In the genomic region with DNA sequence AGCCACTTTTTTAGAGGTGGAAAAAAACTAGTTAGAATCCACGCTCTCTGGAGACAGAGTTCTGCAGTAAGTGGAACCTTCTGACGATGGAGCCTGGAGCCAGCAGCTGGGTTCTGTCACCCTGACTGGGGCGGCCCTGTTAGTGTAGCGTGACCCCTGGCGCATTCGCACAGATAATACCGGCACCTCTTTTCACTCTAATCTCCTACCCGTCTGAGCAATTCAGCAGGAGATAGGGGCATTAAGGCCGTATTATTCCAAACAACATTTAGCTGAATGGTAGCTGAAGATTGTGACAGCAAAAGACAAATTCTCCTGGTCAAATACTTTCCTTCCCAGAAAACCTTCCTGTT, we compare ENCODE assay signal across 14 cellular contexts.
A peak's percentile ranks its signal among the peaks of the same experiment; 100 is the strongest.
DNase-seq lines count a peak whose midpoint lies in the region; ATAC-seq and TF ChIP-seq lines count a peak whose summit lies in the region.
"Had no signal": no experiment of that assay in that cellular context is flagged by ENCODE, and none has a peak within 500 bp of the region (broad histone marks: within the 10 kb centered on the region; RNA-seq: fewer than 3 reads in every experiment).

No MANE protein-coding gene starts in this region.

- H3K79me2 ChIP-seq in MM.1S (ENCODE audit: low read length) = no peaks in the 10 kb centered on the region

- TF ChIP-seq POLR2A in tibial nerve (IDR thresholded peaks at IDR 0.05) = no peak
- TF ChIP-seq POLR2A in Peyer's patch (IDR thresholded peaks at IDR 0.05) = no peak

- peaks cover 31% of the 10 kb centered on the region for H3K4me1 ChIP-seq in A673 (ENCODE audit: insufficient read depth, low read length, poor library complexity, severe bottlenecking)
- H3K4me1 ChIP-seq in MM.1S (ENCODE audit: low read length) = no peaks in the 10 kb centered on the region
- H3K4me1 ChIP-seq in tibial nerve = peaks cover 0 to 5% (median 0%) of the 10 kb centered on the region in 4 donors
- H3K4me1 ChIP-seq in Peyer's patch = no peaks in the 10 kb centered on the region
- H3K4me1 ChIP-seq: tibial artery had no signal

- H3K4me3 ChIP-seq in A673 (ENCODE audit: low read depth, low read length, poor library complexity, severe bottlenecking) = no peak overlapping the region
- H3K4me3 ChIP-seq in MM.1S (ENCODE audit: low read length) = no peak overlapping the region
- no peak overlapping the region for H3K4me3 ChIP-seq in tibial nerve
- no peak overlapping the region for H3K4me3 ChIP-seq in Peyer's patch
- H3K4me3 ChIP-seq: GM12878, tibial artery had no signal

- ATAC-seq in WTC11 = peak; percentile 68
- ATAC-seq in left cardiac atrium = peak; percentile 97 to 99
- no peak for ATAC-seq in HG02610 (IDR thresholded peaks at IDR 0.05; ENCODE audit: unreplicated experiment)
- ATAC-seq: esophagus mucosa had no signal

- peak; percentile 89 for DNase-seq in A673 (ENCODE audit: low spot score)
- DNase-seq in WTC11 (ENCODE audit: low spot score) = no peak
- DNase-seq in left cardiac atrium = peak; percentile 84
- DNase-seq in mucosa of gallbladder (ENCODE audit: low spot score) = peak; percentile 49
- no peak for DNase-seq in MM.1S
- no peak for DNase-seq in tibial nerve (ENCODE audit: low spot score in 2 of 2)
- no peak for DNase-seq in Peyer's patch
- DNase-seq: aorta; CD4-positive, alpha-beta memory T cell; tibial artery had no signal

- intact Hi-C loops in A673 (cut with micrococcal nuclease; ENCODE audit: unreplicated experiment) (loop anchor here (2.0 to 10.0 kb wide), 4 partner anchors 131 to 566 kb away; no protein-coding TSS in a partner anchor), left cardiac atrium (cut with DNase I) (loop anchor here (5.0 to 10.0 kb wide), 6 partner anchors 166 to 486 kb away; no protein-coding TSS in a partner anchor)

- BruUV-seq in A673 (replicated peaks; lab: Mats Ljungman, UMichigan) = no TSS peak

- no peaks in the 10 kb centered on the region for H4K20me1 ChIP-seq in MM.1S (ENCODE audit: insufficient read depth, low read length)

- no peaks in the 10 kb centered on the region for H3K36me3 Mint-ChIP-seq in WTC11
- H3K36me3 Mint-ChIP-seq: CD4-positive, alpha-beta memory T cell had no signal

- no peak overlapping the region for H2AFZ ChIP-seq in MM.1S (ENCODE audit: low read length)

- H3K27me3 ChIP-seq in A673 (replicated peaks; ENCODE audit: insufficient read depth, low read depth, low read length, poor library complexity) (no peaks in the 10 kb centered on the region), MM.1S (replicated peaks; ENCODE audit: insufficient read depth, low read length) (no peaks in the 10 kb centered on the region), tibial nerve (no peaks in the 10 kb centered on the region), Peyer's patch (no peaks in the 10 kb centered on the region)
- H3K27me3 ChIP-seq: tibial artery had no signal

- POLR2A ChIA-PET in A673 (lab: Charles Lee; ENCODE audit: low non-redundant PET) (interaction anchor here (0.6 kb wide), 1 partner anchor 164 kb away, joined by 3 read pairs; no protein-coding TSS in a partner anchor), WTC11 (lab: Charles Lee) (no interaction called here)

- no peaks in the 10 kb centered on the region; the same call in 1 of the 2 replicates for H3K27me3 Mint-ChIP-seq in WTC11 (ENCODE audit: low read depth)

- H3K9me3 Mint-ChIP-seq in WTC11 = no peaks in the 10 kb centered on the region
- H3K9me3 Mint-ChIP-seq: activated T-helper 2 cell treated with anti-CD3 and anti-CD28 coated beads, Interferon-gamma antibody, Interleukin-2, Interleukin-4, amounts not matched to agents 10 μg/mL and 5 μg/mL and 100 μg/mL, durations not matched to agents 14 hours and 24 hours and 36 hours had no signal

- H3K9me3 ChIP-seq in A673 (ENCODE audit: low read depth, low read length, poor library complexity, severe bottlenecking) (no peaks in the 10 kb centered on the region), MM.1S (replicated peaks; ENCODE audit: insufficient read depth, low read length) (no peaks in the 10 kb centered on the region), tibial nerve (no peaks in the 10 kb centered on the region), Peyer's patch (no peaks in the 10 kb centered on the region)
- H3K9me3 ChIP-seq: tibial artery had no signal

- H3K4me3 Mint-ChIP-seq in WTC11 = no peak overlapping the region

- TF ChIP-seq CTCF in A673 (conservative IDR thresholded peaks at IDR 0.05; ENCODE audit: low read depth, low read length) = peak; percentile 21; the same call in 1 of the 2 replicates
- no peak for TF ChIP-seq CTCF in WTC11 (IDR thresholded peaks at IDR 0.05)
- TF ChIP-seq CTCF in MM.1S (IDR thresholded peaks at IDR 0.05; ENCODE audit: low read length) = no peak
- TF ChIP-seq CTCF in tibial nerve (IDR thresholded peaks at IDR 0.05) = no peak
- TF ChIP-seq CTCF in Peyer's patch (IDR thresholded peaks at IDR 0.05) = no peak

- no peak overlapping the region for H3K4me2 ChIP-seq in MM.1S (ENCODE audit: low read depth, low read length)

- no peak overlapping the region for H3K27ac Mint-ChIP-seq in WTC11
- H3K27ac Mint-ChIP-seq: activated T-helper 2 cell treated with anti-CD3 and anti-CD28 coated beads, Interferon-gamma antibody, Interleukin-2, Interleukin-4, amounts not matched to agents 10 μg/mL and 5 μg/mL and 100 μg/mL, durations not matched to agents 14 hours and 24 hours and 36 hours; CD4-positive, alpha-beta memory T cell had no signal

- 59 to 73% methylated on average over 9 of the region's 9 CpGs for WGBS in tibial nerve, 2 donors

- no peaks in the 10 kb centered on the region for H3K4me1 Mint-ChIP-seq in WTC11
- H3K4me1 Mint-ChIP-seq: CD4-positive, alpha-beta memory T cell had no signal

- CTCF ChIA-PET in A673 (lab: Charles Lee) (interaction anchor here (0.9 to 1.1 kb wide), 3 partner anchors 156 to 485 kb away, joined by 3 read pairs; no protein-coding TSS in a partner anchor), WTC11 (lab: Charles Lee) (interaction anchor here (0.6 to 1.9 kb wide), 19 partner anchors 8 to 485 kb away, joined by 3 to 9 read pairs (median 4); no protein-coding TSS in a partner anchor)

- H3K36me3 ChIP-seq in A673 (ENCODE audit: insufficient read depth, low read length, poor library complexity, severe bottlenecking) (no peaks in the 10 kb centered on the region), MM.1S (replicated peaks; ENCODE audit: insufficient read depth, low read length) (no peaks in the 10 kb centered on the region), tibial nerve (no peaks in the 10 kb centered on the region), Peyer's patch (no peaks in the 10 kb centered on the region)
- H3K36me3 ChIP-seq: tibial artery had no signal

- H3K9ac ChIP-seq in MM.1S (ENCODE audit: low read length) = no peak overlapping the region

- H3F3A ChIP-seq in MM.1S (ENCODE audit: insufficient read depth, low read length) = no peaks in the 10 kb centered on the region

- TF ChIP-seq EP300 in tibial nerve (IDR thresholded peaks at IDR 0.05) = no peak

- H3K27ac ChIP-seq in A673 (ENCODE audit: low read depth, low read length, poor library complexity, severe bottlenecking) (peak overlapping the region; percentile 65), MM.1S (ENCODE audit: low read length) (no peak overlapping the region), tibial nerve (peak overlapping the region in 2 of 4 donors; percentile 37 to 58), Peyer's patch (peak overlapping the region in 1 of 4 donors; percentile 28)
- H3K27ac ChIP-seq: tibial artery had no signal

- H3K9me2 ChIP-seq in MM.1S (replicated peaks; ENCODE audit: insufficient read depth, low read length) = no peaks in the 10 kb centered on the region

TF ChIP-seq in WTC11, 78 proteins besides CTCF, POLR2A, EP300 and RAD21 (continues in another document):
- TF ChIP-seq NR3C1 (CRISPR knock-in tag; conservative IDR thresholded peaks at IDR 0.05; ENCODE audit: low read depth) (no peak), ZNF281 (CRISPR knock-in tag; IDR thresholded peaks at IDR 0.05) (no peak), FOXK1 (CRISPR knock-in tag; IDR thresholded peaks at IDR 0.05) (no peak), ZBTB21 (CRISPR knock-in tag; IDR thresholded peaks at IDR 0.05; ENCODE audit: borderline replicate concordance) (no peak), MYBL2 (CRISPR knock-in tag; IDR thresholded peaks at IDR 0.05) (no peak), SMAD3 (CRISPR knock-in tag; IDR thresholded peaks at IDR 0.05; ENCODE audit: borderline replicate concordance) (no peak)
- TF ChIP-seq, protein P1, sequence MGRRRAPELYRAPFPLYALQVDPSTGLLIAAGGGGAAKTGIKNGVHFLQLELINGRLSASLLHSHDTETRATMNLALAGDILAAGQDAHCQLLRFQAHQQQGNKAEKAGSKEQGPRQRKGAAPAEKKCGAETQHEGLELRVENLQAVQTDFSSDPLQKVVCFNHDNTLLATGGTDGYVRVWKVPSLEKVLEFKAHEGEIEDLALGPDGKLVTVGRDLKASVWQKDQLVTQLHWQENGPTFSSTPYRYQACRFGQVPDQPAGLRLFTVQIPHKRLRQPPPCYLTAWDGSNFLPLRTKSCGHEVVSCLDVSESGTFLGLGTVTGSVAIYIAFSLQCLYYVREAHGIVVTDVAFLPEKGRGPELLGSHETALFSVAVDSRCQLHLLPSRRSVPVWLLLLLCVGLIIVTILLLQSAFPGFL (CRISPR knock-in tag; IDR thresholded peaks at IDR 0.05; ENCODE audit: borderline replicate concordance) = no peak

Comparison
In these comparisons a context has a peak if more than half of its experiments do, and no peak if none do; other contexts are left out.
1. DNase-seq: peak in A673 (single experiment), left cardiac atrium (single experiment) and mucosa of gallbladder (single experiment); none in WTC11 (single experiment), MM.1S (single experiment), tibial nerve (0 of 2) and Peyer's patch (0 of 3).